Comparison of ENCODE assay signal across 17 cellular contexts in the genomic region with DNA sequence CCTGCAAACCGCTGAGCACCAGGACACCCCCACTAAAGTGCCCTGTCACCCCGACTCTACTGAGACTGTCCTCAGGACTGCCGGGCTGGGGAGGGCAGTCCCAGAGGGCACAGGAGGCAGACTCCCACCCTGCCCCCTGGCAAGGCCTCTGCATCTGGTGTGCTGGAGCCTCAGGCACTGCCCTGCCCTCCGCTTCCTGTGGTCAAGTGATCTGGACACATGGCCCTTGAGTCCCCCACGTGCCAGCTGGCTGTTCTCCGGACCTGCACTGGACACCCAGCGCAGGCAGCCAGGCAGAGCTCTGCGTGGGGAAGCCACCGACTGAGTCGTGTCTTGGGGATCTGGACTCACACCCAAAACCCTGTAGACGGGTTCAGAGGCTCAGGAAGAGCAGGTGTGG.
"Had no signal": no experiment of that assay in that cellular context is flagged by ENCODE, and none has a peak within 500 bp of the region (broad histone marks: within the 10 kb centered on the region; RNA-seq: fewer than 3 reads in every experiment).

No MANE protein-coding gene starts in this region.

- H3K27me3 ChIP-seq: MG63 had no signal

- ATAC-seq: HepG2 had no signal

- H3K36me3 ChIP-seq: MG63 had no signal

- H3K4me3 ChIP-seq: MG63 had no signal

- H3K9me3 ChIP-seq: MG63 had no signal

- DNase-seq: IMR-90, Karpas-422, KG1, MG63, NCI-H1092, NCI-H1105 treated with DMSO at 0.1 percent for 48 hours, NCI-H1417 treated with DMSO at 0.1 percent for 48 hours, NCI-H146, NCI-H1694 treated with DMSO at 0.1 percent for 48 hours, NCI-H2029 treated with DMSO at 0.1 percent for 48 hours, NCI-H2227 treated with DMSO at 0.1 percent for 48 hours, NCI-H524, NCI-H526 treated with DMSO at 0.1 percent for 48 hours, NCI-H748 treated with DMSO at 0.1 percent for 48 hours, RPMI8226, SHP77 had no signal
